ENCODE assay signal across 25 cellular contexts in genomic region chr5:104375345-104375744, GRCh38.
"Had no signal": no experiment of that assay in that cellular context is flagged by ENCODE, and none has a peak within 500 bp of the region (broad histone marks: within the 10 kb centered on the region; RNA-seq: fewer than 3 reads in every experiment).

No MANE protein-coding gene starts in this region.

- H3K4me1 Mint-ChIP-seq: immature natural killer cell; naive B cell; natural killer cell; stimulated activated naive B cell treated with anti-CD40 and anti-IgM and Interleukin-4, amounts not matched to agents 10 μg/mL and 1 μg/mL and 100 μg/mL, for 72 hours had no signal

- H3K27me3 ChIP-seq: right lobe of liver, stomach, testis, thyroid gland, transverse colon, upper lobe of left lung had no signal

- H3K4me1 ChIP-seq: left ventricle myocardium inferior, parathyroid adenoma, psoas muscle, right lobe of liver, stomach, testis, thyroid gland, transverse colon, upper lobe of left lung had no signal

- H2AFZ ChIP-seq: parathyroid adenoma had no signal

- H3K9ac ChIP-seq: parathyroid adenoma had no signal

- DNase-seq: hypothalamus; immature natural killer cell; kidney; left colon; left ventricle myocardium inferior; mesendoderm; naive B cell; natural killer cell; nucleus accumbens; psoas muscle; right lobe of liver; stimulated activated CD4-positive, alpha-beta T cell treated with anti-CD3 and anti-CD28 coated beads, Interleukin-12 subunit alpha, Interleukin-12 subunit beta, amount 100 ng/mL, for 4 hours; stimulated activated CD4-positive, alpha-beta T cell treated with anti-CD3 and anti-CD28 coated beads, Interleukin-15, amount 100 ng/mL, for 24 hours; stimulated activated CD4-positive, alpha-beta T cell treated with anti-CD3 and anti-CD28 coated beads, Interleukin-2, amount 100 ng/mL, for 24 hours; stimulated activated CD4-positive, alpha-beta T cell treated with anti-CD3 and anti-CD28 coated beads, Interleukin-4, amount 100 ng/mL, for 1 hour; stimulated activated naive B cell treated with anti-CD40 and anti-IgM and Interleukin-4, amounts not matched to agents 10 μg/mL and 1 μg/mL and 100 μg/mL, for 72 hours; stimulated activated naive CD8-positive, alpha-beta T cell treated with anti-CD3 and anti-CD28 coated beads, Interleukin-15, Interleukin-2, amounts not matched to agents 100 U/mL and 50 U/mL, for 24 hours; stomach; testis; thyroid gland; transverse colon; upper lobe of left lung had no signal

- H3K9me3 Mint-ChIP-seq: stimulated activated naive B cell treated with anti-CD40 and anti-IgM and Interleukin-4, amounts not matched to agents 10 μg/mL and 1 μg/mL and 100 μg/mL, for 72 hours had no signal

- H3K4me3 Mint-ChIP-seq: immature natural killer cell; mesothelial cell of epicardium; naive B cell; natural killer cell; stimulated activated naive B cell treated with anti-CD40 and anti-IgM and Interleukin-4, amounts not matched to agents 10 μg/mL and 1 μg/mL and 100 μg/mL, for 72 hours had no signal

- H3K27me3 Mint-ChIP-seq: naive B cell; stimulated activated naive B cell treated with anti-CD40 and anti-IgM and Interleukin-4, amounts not matched to agents 10 μg/mL and 1 μg/mL and 100 μg/mL, for 72 hours had no signal

- ATAC-seq: left colon; natural killer cell; psoas muscle; right lobe of liver; stimulated activated naive B cell treated with anti-CD40 and anti-IgM and Interleukin-4, amounts not matched to agents 10 μg/mL and 1 μg/mL and 100 μg/mL, for 72 hours; stimulated activated naive CD8-positive, alpha-beta T cell treated with anti-CD3 and anti-CD28 coated beads, Interleukin-15, Interleukin-2, amounts not matched to agents 100 U/mL and 50 U/mL, for 24 hours had no signal

- H3K36me3 Mint-ChIP-seq: immature natural killer cell; mesothelial cell of epicardium; naive B cell; natural killer cell; stimulated activated naive B cell treated with anti-CD40 and anti-IgM and Interleukin-4, amounts not matched to agents 10 μg/mL and 1 μg/mL and 100 μg/mL, for 72 hours had no signal

- H3K27ac ChIP-seq: left ventricle myocardium inferior, parathyroid adenoma, psoas muscle, right lobe of liver, stomach, testis, thyroid gland, transverse colon, upper lobe of left lung had no signal

- H3K27ac Mint-ChIP-seq: immature natural killer cell; mesothelial cell of epicardium; naive B cell; natural killer cell; stimulated activated naive B cell treated with anti-CD40 and anti-IgM and Interleukin-4, amounts not matched to agents 10 μg/mL and 1 μg/mL and 100 μg/mL, for 72 hours had no signal

- H3K9me3 ChIP-seq: left ventricle myocardium inferior, psoas muscle, right lobe of liver, stomach, testis, thyroid gland, transverse colon, upper lobe of left lung had no signal

- H3K79me2 ChIP-seq: parathyroid adenoma had no signal

- H3K4me3 ChIP-seq: left ventricle myocardium inferior, lung, psoas muscle, right lobe of liver, stomach, testis, thyroid gland, transverse colon, upper lobe of left lung had no signal

- H3K36me3 ChIP-seq: left ventricle myocardium inferior, right lobe of liver, stomach, thyroid gland, transverse colon, upper lobe of left lung had no signal
